Comparison of ENCODE assay signal across 19 cellular contexts in genomic region chr15:27601239-27601942, GRCh38.
DNase-seq lines count a peak whose midpoint lies in the region; ATAC-seq and TF ChIP-seq lines count a peak whose summit lies in the region.
"Had no signal": no experiment of that assay in that cellular context is flagged by ENCODE, and none has a peak within 500 bp of the region (broad histone marks: within the 10 kb centered on the region; RNA-seq: fewer than 3 reads in every experiment).

No MANE protein-coding gene starts in this region.

- no peak overlapping the region for H3K4me3 Mint-ChIP-seq in neural crest cell
- H3K4me3 Mint-ChIP-seq: activated CD4-positive, alpha-beta memory T cell treated with anti-CD3 and anti-CD28 coated beads for 36 hours; stimulated activated naive CD8-positive, alpha-beta T cell treated with anti-CD3 and anti-CD28 coated beads, Interleukin-15, Interleukin-2, amounts not matched to agents 100 ng/mL and 50 ng/mL, for 24 hours had no signal

- H3K36me3 Mint-ChIP-seq in neural crest cell (ENCODE audit: low read depth), result no peaks in the 10 kb centered on the region
- H3K36me3 Mint-ChIP-seq: activated CD4-positive, alpha-beta memory T cell treated with anti-CD3 and anti-CD28 coated beads for 36 hours had no signal

- H3K4me1 ChIP-seq in esophagus squamous epithelium, result no peaks in the 10 kb centered on the region
- H3K4me1 ChIP-seq: prostate gland had no signal

- H3K4me1 Mint-ChIP-seq in neural crest cell, result peaks cover 11% of the 10 kb centered on the region

- H3K27ac ChIP-seq in esophagus squamous epithelium, result no peak overlapping the region
- H3K27ac ChIP-seq: C4-2B, HL-60, prostate gland, SK-N-MC had no signal

- in situ Hi-C loops in GM13976 (cut with MboI; ENCODE audit: low sequenced_read_pairs, unreplicated experiment), result no loop called here

- H3K9me3 Mint-ChIP-seq in neural crest cell, result peaks cover 6% of the 10 kb centered on the region

- H3K4me3 ChIP-seq in esophagus squamous epithelium, result no peak overlapping the region
- H3K4me3 ChIP-seq: prostate gland, SK-N-MC had no signal

- H3K27me3 Mint-ChIP-seq in neural crest cell (ENCODE audit: low read depth), result no peaks in the 10 kb centered on the region
- H3K27me3 Mint-ChIP-seq: activated CD4-positive, alpha-beta memory T cell treated with anti-CD3 and anti-CD28 coated beads for 36 hours; stimulated activated naive CD8-positive, alpha-beta T cell treated with anti-CD3 and anti-CD28 coated beads, Interleukin-15, Interleukin-2, amounts not matched to agents 100 ng/mL and 50 ng/mL, for 24 hours had no signal

- no peaks in the 10 kb centered on the region for H3K36me3 ChIP-seq in esophagus squamous epithelium
- H3K36me3 ChIP-seq: prostate gland had no signal

- peak overlapping the region; percentile 30 for H3K27ac Mint-ChIP-seq in neural crest cell (ENCODE audit: unreplicated experiment)
- H3K27ac Mint-ChIP-seq: activated CD4-positive, alpha-beta memory T cell treated with anti-CD3 and anti-CD28 coated beads for 36 hours; stimulated activated naive CD8-positive, alpha-beta T cell treated with anti-CD3 and anti-CD28 coated beads, Interleukin-15, Interleukin-2, amounts not matched to agents 100 ng/mL and 50 ng/mL, for 24 hours had no signal

- intact Hi-C loops in esophagus squamous epithelium (cut with DNase I), result no loop called here

- DNase-seq in DMS79 treated with DMSO at 0.1 percent for 48 hours (lab: John Stamatoyannopoulos, UW) (peak; percentile 78), NCI-H2081 treated with DMSO at 0.1 percent for 48 hours (lab: John Stamatoyannopoulos, UW) (peak; percentile 8), astrocyte of the hippocampus (ENCODE audit: low read depth, low spot score) (peak; percentile 42), neural crest cell (ENCODE audit: low read depth, low spot score) (no peak), esophagus squamous epithelium (lab: John Stamatoyannopoulos, UW) (no peak), kidney glomerular epithelial cell (lab: John Stamatoyannopoulos, UW) (no peak), GM13976 (ENCODE audit: low spot score) (no peak)
- DNase-seq: activated CD4-positive, alpha-beta memory T cell treated with anti-CD3 and anti-CD28 coated beads for 36 hours; EL; NCI-H187; stimulated activated CD4-positive, alpha-beta T cell treated with anti-CD3 and anti-CD28 coated beads, Interleukin-12 subunit alpha, Interleukin-12 subunit beta, amount 100 ng/mL, for 4 hours had no signal

- no peaks in the 10 kb centered on the region for H3K9me3 ChIP-seq in esophagus squamous epithelium
- H3K9me3 ChIP-seq: prostate gland had no signal

- H3K27me3 ChIP-seq in esophagus squamous epithelium, result no peaks in the 10 kb centered on the region

- no peak for TF ChIP-seq POLR2A in esophagus squamous epithelium (IDR thresholded peaks at IDR 0.05)

- ATAC-seq in HG02798 (IDR thresholded peaks at IDR 0.05; ENCODE audit: poor library complexity, unreplicated experiment), result no peak
- ATAC-seq: esophagus mucosa, left lobe of liver had no signal

- 50 to 57% methylated on average over 12 of the region's 12 CpGs for WGBS in esophagus squamous epithelium, 2 donors

- no peak for TF ChIP-seq CTCF in neural crest cell (conservative IDR thresholded peaks at IDR 0.05)
- no peak for TF ChIP-seq CTCF in esophagus squamous epithelium (IDR thresholded peaks at IDR 0.05)
- TF ChIP-seq CTCF in GM13976 (IDR thresholded peaks at IDR 0.05; ENCODE audit: borderline replicate concordance, control extremely low read depth, extremely low read depth, insufficient read depth, missing control alignments), result no peak

Comparison
In these comparisons a context has a peak if more than half of its experiments do, and no peak if none do; other contexts are left out.
1. DNase-seq: peak in DMS79 treated with DMSO at 0.1 percent for 48 hours (single experiment), NCI-H2081 treated with DMSO at 0.1 percent for 48 hours (single experiment) and astrocyte of the hippocampus (single experiment); none in neural crest cell (single experiment), esophagus squamous epithelium (single experiment), kidney glomerular epithelial cell (single experiment) and GM13976 (single experiment).